Comparison of ENCODE assay signal across 8 cellular contexts in the genomic region with DNA sequence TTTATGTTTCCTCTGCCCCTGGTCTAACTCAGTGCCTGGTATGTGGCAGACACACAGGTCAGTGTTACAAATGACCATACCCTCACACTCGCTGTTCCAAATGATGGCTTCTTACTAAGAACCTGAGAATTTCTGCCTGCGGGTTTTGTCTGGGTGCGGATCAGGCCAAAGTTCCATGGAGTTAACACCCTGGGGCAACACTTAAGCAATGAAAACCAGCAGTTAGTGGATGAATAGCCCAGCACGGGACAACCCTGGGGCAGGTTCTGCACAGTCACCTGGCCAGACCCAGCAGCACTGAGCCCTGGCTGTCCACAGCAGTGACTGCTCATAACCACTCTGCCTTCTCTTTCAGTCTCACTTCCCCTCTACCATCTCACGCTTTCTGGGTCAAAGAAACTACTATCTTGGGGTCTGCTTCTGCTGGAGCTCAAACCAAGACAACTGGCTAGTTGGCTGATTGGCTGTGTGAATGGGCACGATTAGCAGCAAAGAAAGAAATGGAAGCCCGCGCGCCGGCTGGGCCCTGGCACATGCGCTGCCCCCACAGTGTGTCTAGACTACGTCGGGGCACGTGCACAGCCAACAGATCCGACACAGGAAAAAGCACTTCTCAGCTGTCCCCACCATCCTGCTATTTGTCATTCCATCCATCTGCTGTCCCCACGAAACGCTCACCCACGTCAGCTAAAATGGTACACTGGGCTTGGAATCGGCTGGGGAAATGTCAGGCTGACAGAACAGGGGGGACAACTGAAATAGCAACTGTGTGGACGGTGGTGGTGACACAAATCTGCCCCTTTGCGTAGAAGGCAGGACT. TPM values are rescaled to one million over a fixed set of nuclear protein-coding genes. Genes with fewer than 3 reads are reported as not detected.
DNase-seq lines count a peak whose midpoint lies in the region; ATAC-seq and FAIRE-seq lines count a peak whose summit lies in the region.

No MANE protein-coding gene starts in this region.

- CTCF ChIA-PET in activated CD4-positive, alpha-beta memory T cell treated with anti-CD3 and anti-CD28 coated beads, Interleukin-2, amount 10 ng/mL, durations not matched to agents 7 days and 5 days (lab: Charles Lee), result no interaction called here

- no peaks in the 10 kb centered on the region for H3K27me3 Mint-ChIP-seq in activated CD4-positive, alpha-beta memory T cell treated with anti-CD3 and anti-CD28 coated beads, Interleukin-2, amount 10 ng/mL, durations not matched to agents 7 days and 5 days

- no peaks in the 10 kb centered on the region for H3K36me3 ChIP-seq in neuronal stem cell (replicated peaks in 1 of 2; ENCODE audit: control insufficient read depth in 2 of 2, insufficient read depth in 2 of 2, low read length in 2 of 2)

- no peak overlapping the region for H2BK120ac ChIP-seq in neuronal stem cell (ENCODE audit: low read depth, low read length)

- no peak for FAIRE-seq in frontal cortex (lab: Jason Lieb, UNC)

- no peak overlapping the region for H4K91ac ChIP-seq in neuronal stem cell (ENCODE audit: low read depth, low read length, poor library complexity)

- H3K36me3 Mint-ChIP-seq in activated CD4-positive, alpha-beta memory T cell treated with anti-CD3 and anti-CD28 coated beads, Interleukin-2, amount 10 ng/mL, durations not matched to agents 7 days and 5 days (ENCODE audit: low read depth), result no peaks in the 10 kb centered on the region

- no peak overlapping the region for H3K4ac ChIP-seq in neuronal stem cell (ENCODE audit: low read length)

- no peak overlapping the region for H3K9ac ChIP-seq in neuronal stem cell (ENCODE audit: low read depth, low read length, poor library complexity)

- WGBS in neuronal stem cell (ENCODE audit: extremely low coverage in 2 of 2, insufficient read length in 2 of 2, insufficient replicate concordance in 1 of 2), 2 donors, result no CpG with 5 or more reads among the region's 21 CpGs

- DNase-seq in MV-4-11 (lab: John Stamatoyannopoulos, UW) (peak; percentile 85), neuronal stem cell (ENCODE audit: low spot score) (no peak), frontal cortex (ENCODE audit: low spot score in 2 of 2) (no peak), G401 (ENCODE audit: low spot score) (no peak)
- no peak for DNase-seq in activated CD4-positive, alpha-beta memory T cell treated with anti-CD3 and anti-CD28 coated beads, Interleukin-2, amount 10 ng/mL, durations not matched to agents 7 days and 5 days
- no peak for DNase-seq in activated naive CD4-positive, alpha-beta T cell treated with anti-CD3 and anti-CD28 coated beads, Interleukin-2, amount 50 U/mL, for 16 hours

- H3K4me1 Mint-ChIP-seq in activated CD4-positive, alpha-beta memory T cell treated with anti-CD3 and anti-CD28 coated beads, Interleukin-2, amount 10 ng/mL, durations not matched to agents 7 days and 5 days, result no peaks in the 10 kb centered on the region

- in situ Hi-C loops in G401 (cut with HindIII; ENCODE audit: low sequenced_read_pairs), result no loop called here

- no peak overlapping the region for H3K23ac ChIP-seq in neuronal stem cell (ENCODE audit: low read depth, low read length, poor library complexity)

- no peak overlapping the region for H3K4me3 Mint-ChIP-seq in activated CD4-positive, alpha-beta memory T cell treated with anti-CD3 and anti-CD28 coated beads, Interleukin-2, amount 10 ng/mL, durations not matched to agents 7 days and 5 days

- no peak overlapping the region for H3K27ac Mint-ChIP-seq in activated CD4-positive, alpha-beta memory T cell treated with anti-CD3 and anti-CD28 coated beads, Interleukin-2, amount 10 ng/mL, durations not matched to agents 7 days and 5 days

- H3K4me3 ChIP-seq in neuronal stem cell (ENCODE audit: low read length in 2 of 2), result peak overlapping the region in 1 of 2 donors; percentile 39

- H3K14ac ChIP-seq in neuronal stem cell (ENCODE audit: low read length), result no peak overlapping the region

- no peak overlapping the region for H2AK5ac ChIP-seq in neuronal stem cell (ENCODE audit: low read depth, low read length)

- H3K9me3 Mint-ChIP-seq in activated CD4-positive, alpha-beta memory T cell treated with anti-CD3 and anti-CD28 coated beads, Interleukin-2, amount 10 ng/mL, durations not matched to agents 7 days and 5 days, result no peaks in the 10 kb centered on the region

- no peaks in the 10 kb centered on the region for H3K79me1 ChIP-seq in neuronal stem cell (ENCODE audit: low read depth, low read length)

- no peak overlapping the region for H4K8ac ChIP-seq in neuronal stem cell (ENCODE audit: low read depth, low read length)

- POLR2A ChIA-PET in activated CD4-positive, alpha-beta memory T cell treated with anti-CD3 and anti-CD28 coated beads, Interleukin-2, amount 10 ng/mL, durations not matched to agents 7 days and 5 days (lab: Charles Lee), result no interaction called here

- H3K18ac ChIP-seq in neuronal stem cell (ENCODE audit: low read length), result peak overlapping the region; percentile 45

- H3K27ac ChIP-seq in neuronal stem cell (replicated peaks; ENCODE audit: low read length), result no peak overlapping the region

- peak overlapping the region; percentile 4 for H2BK12ac ChIP-seq in neuronal stem cell (ENCODE audit: low read length)

- no peaks in the 10 kb centered on the region for H3K9me3 ChIP-seq in neuronal stem cell (replicated peaks in 1 of 2; ENCODE audit: control insufficient read depth in 2 of 2, insufficient read depth in 1 of 2, low read depth in 1 of 2, low read length in 2 of 2)

- H3K4me1 ChIP-seq in neuronal stem cell (ENCODE audit: control insufficient read depth in 2 of 2, insufficient read depth in 1 of 2, low read depth in 1 of 2, low read length in 2 of 2), result peaks cover 6 to 13% of the 10 kb centered on the region in 2 donors

- no peak overlapping the region for H3K4me2 ChIP-seq in neuronal stem cell (ENCODE audit: insufficient read depth, low read length, poor library complexity, severe bottlenecking)

- peak; percentile 93 for ATAC-seq in GM18907 (IDR thresholded peaks at IDR 0.05; ENCODE audit: unreplicated experiment)
- peak; percentile 95 for ATAC-seq in HG02623 (IDR thresholded peaks at IDR 0.05; ENCODE audit: unreplicated experiment)

- no peaks in the 10 kb centered on the region for H3K27me3 ChIP-seq in neuronal stem cell (ENCODE audit: control insufficient read depth in 3 of 3, insufficient read depth in 3 of 3, low read depth in 1 of 3, low read length in 3 of 3)

- H2BK15ac ChIP-seq in neuronal stem cell (ENCODE audit: low read length), result peak overlapping the region; percentile 23

- H2AFZ ChIP-seq in neuronal stem cell (ENCODE audit: low read length), result peak overlapping the region; percentile 1

- H2BK5ac ChIP-seq in neuronal stem cell (ENCODE audit: low read length), result no peak overlapping the region

RNA-seq across cellular contexts. Expression of gene MGME1, which starts 36.6 kb away (rescaled TPM):
- polyA plus RNA-seq in neuronal stem cell (2013, experiment 1 of 2), result 33.8 TPM
- 33.1 TPM for polyA plus RNA-seq in neuronal stem cell (2013, experiment 2 of 2)
- total RNA-seq in frontal cortex, result 7.3 TPM
- total RNA-seq in activated CD4-positive, alpha-beta memory T cell treated with anti-CD3 and anti-CD28 coated beads, Interleukin-2, amount 10 ng/mL, durations not matched to agents 7 days and 5 days, result 10 to 100 TPM; 53.9 to 56.7 TPM
- 20.9 and 34.5 TPM in 2 replicates for total RNA-seq in G401 (2014; rRNA removed; shearing (Covaris generic))

RNA-seq across cellular contexts. Expression of gene SNX5, which starts 36.8 kb away (rescaled TPM):
- polyA plus RNA-seq in neuronal stem cell (2013, experiment 1 of 2), result 99.1 TPM
- 97.4 TPM for polyA plus RNA-seq in neuronal stem cell (2013, experiment 2 of 2)
- 50.5 TPM for total RNA-seq in frontal cortex
- total RNA-seq in activated CD4-positive, alpha-beta memory T cell treated with anti-CD3 and anti-CD28 coated beads, Interleukin-2, amount 10 ng/mL, durations not matched to agents 7 days and 5 days, result 100 to 1,000 TPM; 236 to 250 TPM
- total RNA-seq in G401 (2014; rRNA removed; shearing (Covaris generic)), result 150 and 169 TPM in 2 replicates

RNA-seq across cellular contexts. Expression of gene OVOL2, which starts 52.3 kb away (rescaled TPM):
- polyA plus RNA-seq in neuronal stem cell (2013, experiment 1 of 2), result not detected
- polyA plus RNA-seq in neuronal stem cell (2013, experiment 2 of 2), result 0.03 TPM
- 0.41 TPM for total RNA-seq in frontal cortex
- total RNA-seq in activated CD4-positive, alpha-beta memory T cell treated with anti-CD3 and anti-CD28 coated beads, Interleukin-2, amount 10 ng/mL, durations not matched to agents 7 days and 5 days, result under 1 TPM in 1 of 2 experiments, not detected in 1; 0.25 TPM
- total RNA-seq in G401 (2014; rRNA removed; shearing (Covaris generic)), result not detected in 2 replicates
